Comparison of ENCODE assay signal across 29 cellular contexts in genomic region chr17:28343491-28343932, GRCh38. TPM values are rescaled to one million over a fixed set of nuclear protein-coding genes. Genes with fewer than 3 reads are reported as not detected.
DNase-seq lines count a peak whose midpoint lies in the region; ATAC-seq and TF ChIP-seq lines count a peak whose summit lies in the region.
"Had no signal": no experiment of that assay in that cellular context is flagged by ENCODE, and none has a peak within 500 bp of the region (broad histone marks: within the 10 kb centered on the region; RNA-seq: fewer than 3 reads in every experiment).

No MANE protein-coding gene starts in this region.

- no peaks in the 10 kb centered on the region for H3K79me2 ChIP-seq in trophoblast cell (ENCODE audit: control insufficient read depth, insufficient read depth, low read length, poor library complexity)

- TF ChIP-seq CTCF in lower leg skin (IDR thresholded peaks at IDR 0.05) = no peak
- no peak for TF ChIP-seq CTCF in brain microvascular endothelial cell (IDR thresholded peaks at IDR 0.05; ENCODE audit: low read depth, low read length, missing control alignments)

- no peaks in the 10 kb centered on the region for H3K9me3 Mint-ChIP-seq in activated naive CD8-positive, alpha-beta T cell treated with anti-CD3 and anti-CD28 coated beads for 36 hours
- H3K9me3 Mint-ChIP-seq: mesothelial cell of epicardium had no signal

- no peak overlapping the region for H2BK12ac ChIP-seq in trophoblast cell (ENCODE audit: low read length)

- H3K27me3 ChIP-seq in trophoblast cell (ENCODE audit: insufficient read depth, low read length) (no peaks in the 10 kb centered on the region), brain microvascular endothelial cell (replicated peaks) (no peaks in the 10 kb centered on the region)
- H3K27me3 ChIP-seq: esophagus muscularis mucosa, gastroesophageal sphincter, SJCRH30, uterus had no signal

- no peak overlapping the region for H3K18ac ChIP-seq in trophoblast cell (ENCODE audit: low read length)

- no peak overlapping the region for H2AFZ ChIP-seq in trophoblast cell (ENCODE audit: insufficient read depth, low read length, poor library complexity)

- H3K79me1 ChIP-seq in trophoblast cell (ENCODE audit: low read length) = no peaks in the 10 kb centered on the region

- H3K14ac ChIP-seq in trophoblast cell (ENCODE audit: low read length) = no peak overlapping the region

- peaks cover 2 to 10% of the 10 kb centered on the region in 2 experiments for H3K4me1 ChIP-seq in trophoblast cell (ENCODE audit: control insufficient read depth in 1 of 2, insufficient read depth in 2 of 2, low read length in 2 of 2)
- H3K4me1 ChIP-seq: prostate gland, SJCRH30, uterus had no signal

- H3K4me2 ChIP-seq in trophoblast cell (ENCODE audit: low read length) = no peak overlapping the region
- H3K4me2 ChIP-seq: KMS-11, smooth muscle cell had no signal

- H3K4me1 Mint-ChIP-seq in activated naive CD8-positive, alpha-beta T cell treated with anti-CD3 and anti-CD28 coated beads for 36 hours = peaks cover 6% of the 10 kb centered on the region
- H3K4me1 Mint-ChIP-seq: mesothelial cell of epicardium had no signal

- no peak overlapping the region for H3K4me3 Mint-ChIP-seq in activated naive CD8-positive, alpha-beta T cell treated with anti-CD3 and anti-CD28 coated beads for 36 hours
- H3K4me3 Mint-ChIP-seq: mesothelial cell of epicardium had no signal

- H3K4me3 ChIP-seq in trophoblast cell (ENCODE audit: low read depth, low read length) (no peak overlapping the region), lower leg skin (ENCODE audit: low read depth, poor library complexity, severe bottlenecking) (no peak overlapping the region), brain microvascular endothelial cell (ENCODE audit: low read depth, low read length) (no peak overlapping the region)
- H3K4me3 ChIP-seq: esophagus muscularis mucosa, gastroesophageal sphincter, prostate gland, SJCRH30, smooth muscle cell, uterus had no signal

- no peak overlapping the region for H3K23ac ChIP-seq in trophoblast cell (ENCODE audit: low read length)

- H3K27ac Mint-ChIP-seq in activated naive CD8-positive, alpha-beta T cell treated with anti-CD3 and anti-CD28 coated beads for 36 hours = peak overlapping the region; percentile 29
- H3K27ac Mint-ChIP-seq: mesothelial cell of epicardium had no signal

- intact Hi-C loops in lower leg skin (cut with DNase I; ENCODE audit: low total_unique reads) = no loop called here

- no peak overlapping the region for H2AK5ac ChIP-seq in trophoblast cell (ENCODE audit: low read length)

- no peak overlapping the region for H4K91ac ChIP-seq in trophoblast cell (ENCODE audit: low read depth, low read length)

- no peak overlapping the region for H4K12ac ChIP-seq in trophoblast cell (ENCODE audit: low read depth, low read length)

- H3K36me3 ChIP-seq in trophoblast cell (ENCODE audit: control insufficient read depth in 1 of 2, insufficient read depth in 2 of 2, low read length in 2 of 2) (peaks cover 73 to 89% of the 10 kb centered on the region in 2 experiments), brain microvascular endothelial cell (replicated peaks) (peaks cover 67% of the 10 kb centered on the region)
- H3K36me3 ChIP-seq: uterus had no signal

- no peaks in the 10 kb centered on the region for H3K27me3 Mint-ChIP-seq in activated naive CD8-positive, alpha-beta T cell treated with anti-CD3 and anti-CD28 coated beads for 36 hours

- no peak overlapping the region for H3K4ac ChIP-seq in trophoblast cell (ENCODE audit: low read depth, low read length)

- no peak overlapping the region for H4K8ac ChIP-seq in trophoblast cell (ENCODE audit: low read depth, low read length)

- no peak for TF ChIP-seq POLR2A in lower leg skin (IDR thresholded peaks at IDR 0.05)

- DNase-seq in DMS53 (lab: John Stamatoyannopoulos, UW) = peak; percentile 18
- no peak for DNase-seq in DMS53 treated with DMSO at 0.1 percent for 48 hours (lab: John Stamatoyannopoulos, UW; ENCODE audit: unreplicated experiment)
- DNase-seq in NAMALWA (ENCODE audit: low spot score) = peak; percentile 51
- no peak for DNase-seq in activated naive CD8-positive, alpha-beta T cell treated with anti-CD3 and anti-CD28 coated beads for 36 hours
- peak; percentile 54 to 57 for DNase-seq in trophoblast cell
- no peak for DNase-seq in lower leg skin (ENCODE audit: low spot score in 2 of 2)
- no peak for DNase-seq in brain microvascular endothelial cell
- DNase-seq: activated CD4-positive, alpha-beta T cell treated with anti-CD3 and anti-CD28 coated beads for 48 hours; activated CD8-positive, alpha-beta memory T cell treated with anti-CD3 and anti-CD28 coated beads, Interleukin-2, amount 50 U/mL, for 4 hours; activated gamma-delta T cell treated with Interleukin-2 at 50 U/mL for 16 hours; anterior cingulate cortex; COR-L47; kidney glomerular epithelial cell; NCI-H1048; NCI-H2107; PC-3; SJCRH30; stimulated activated CD4-positive, alpha-beta T cell treated with anti-CD3 and anti-CD28 coated beads, Interleukin-4, amount 100 ng/mL, for 1 hour; uterus had no signal

- H3K36me3 Mint-ChIP-seq in activated naive CD8-positive, alpha-beta T cell treated with anti-CD3 and anti-CD28 coated beads for 36 hours = peaks cover 16% of the 10 kb centered on the region

- H3K9me3 ChIP-seq in trophoblast cell (ENCODE audit: insufficient read depth, low read depth, low read length) = peaks cover 2% of the 10 kb centered on the region
- H3K9me3 ChIP-seq: esophagus muscularis mucosa, gastroesophageal sphincter, prostate gland, SJCRH30, uterus had no signal

- H3K27ac ChIP-seq in trophoblast cell (ENCODE audit: low read depth, low read length) = no peak overlapping the region
- H3K27ac ChIP-seq in brain microvascular endothelial cell = no peak overlapping the region
- H3K27ac ChIP-seq: 22Rv1, esophagus muscularis mucosa, gastroesophageal sphincter, KMS-11, prostate gland, SJCRH30, uterus had no signal

- in situ Hi-C loops in brain microvascular endothelial cell (cut with HindIII; ENCODE audit: low pct_ligation_motif_present, low sequenced_read_pairs) = no loop called here

- H3K9ac ChIP-seq in trophoblast cell (ENCODE audit: low read length) = peak overlapping the region; percentile 21
- H3K9ac ChIP-seq: KMS-11 had no signal

- H2BK120ac ChIP-seq in trophoblast cell (ENCODE audit: insufficient read depth, low read length, poor library complexity) = no peak overlapping the region

- no peak overlapping the region for H2BK5ac ChIP-seq in trophoblast cell (ENCODE audit: low read depth, low read length, poor library complexity)

- no CpG with 5 or more reads among the region's 10 CpGs for WGBS in trophoblast cell (ENCODE audit: extremely low coverage, insufficient coverage, insufficient read length)
- 69 to 77% methylated on average over 8 to 10 of the region's 10 CpGs for WGBS in lower leg skin, 2 donors

- ATAC-seq in GM19463 (IDR thresholded peaks at IDR 0.05; ENCODE audit: unreplicated experiment) = no peak
- ATAC-seq: gastroesophageal sphincter, PC-3 had no signal

RNA-seq across cellular contexts. Expression of gene TNFAIP1, which starts 8.0 kb away (rescaled TPM):
- 10 to 100 TPM; 22.2 to 23.2 TPM for total RNA-seq in activated naive CD8-positive, alpha-beta T cell treated with anti-CD3 and anti-CD28 coated beads for 36 hours
- 64.5 and 64.8 TPM in 2 replicates for polyA plus RNA-seq in trophoblast cell (2013)
- total RNA-seq in lower leg skin = 10 to 100 TPM; 23.6 to 42.6 (median 36.9) TPM

RNA-seq across cellular contexts. Expression of gene IFT20, which starts 8.2 kb away (rescaled TPM):
- 10 to 100 TPM; 17.0 to 21.4 TPM for total RNA-seq in activated naive CD8-positive, alpha-beta T cell treated with anti-CD3 and anti-CD28 coated beads for 36 hours
- polyA plus RNA-seq in trophoblast cell (2013) = 49.1 and 51.9 TPM in 2 replicates
- 10 to 100 TPM; 22.6 to 40.8 (median 26.7) TPM for total RNA-seq in lower leg skin

RNA-seq across cellular contexts. Expression of gene POLDIP2, which starts 13.8 kb away (rescaled TPM):
- 100 to 1,000 TPM; 125 to 126 TPM for total RNA-seq in activated naive CD8-positive, alpha-beta T cell treated with anti-CD3 and anti-CD28 coated beads for 36 hours
- 43.5 and 44.3 TPM in 2 replicates for polyA plus RNA-seq in trophoblast cell (2013)
- 10 to 100 TPM; 52.1 to 90.2 (median 73.7) TPM for total RNA-seq in lower leg skin

RNA-seq across cellular contexts. Expression of gene SEBOX, which starts 21.5 kb away (rescaled TPM):
- total RNA-seq in activated naive CD8-positive, alpha-beta T cell treated with anti-CD3 and anti-CD28 coated beads for 36 hours = not detected
- polyA plus RNA-seq in trophoblast cell (2013) = not detected in 2 replicates
- not detected for total RNA-seq in lower leg skin
- total RNA-seq: esophagus muscularis mucosa; gastroesophageal sphincter; mesothelial cell of epicardium; PC-3; prostate gland; SJCRH30; smooth muscle cell; T-helper 1 cell treated with Interleukin-12 subunit alpha and Interleukin-12 subunit beta and Interleukin-4 antibody, amounts not matched to agents 30 ng/mL and 1 ng/mL, for 36 hours; uterus had no signal
- polyA plus RNA-seq: neural cell, smooth muscle cell had no signal

RNA-seq across cellular contexts. Expression of gene TMEM97, which starts 24.5 kb away (rescaled TPM):
- total RNA-seq in activated naive CD8-positive, alpha-beta T cell treated with anti-CD3 and anti-CD28 coated beads for 36 hours = 10 to 100 TPM; 58.1 to 58.2 TPM
- 334 and 337 TPM in 2 replicates for polyA plus RNA-seq in trophoblast cell (2013)
- 10 to 100 TPM in 2 of 4 donors, 1 to 10 TPM in 2; 5.7 to 18.6 (median 10.4) TPM for total RNA-seq in lower leg skin

Comparison
In these comparisons a context has a peak if more than half of its experiments do, and no peak if none do; other contexts are left out.
1. DNase-seq: peak in DMS53 (single experiment), NAMALWA (single experiment) and trophoblast cell (2 of 2); none in DMS53 treated with DMSO at 0.1 percent for 48 hours (single experiment), activated naive CD8-positive, alpha-beta T cell treated with anti-CD3 and anti-CD28 coated beads for 36 hours (single experiment), lower leg skin (0 of 2) and brain microvascular endothelial cell (single experiment).